10 cellular contexts compared by ENCODE assay signal in genomic region chr9:129752915-129753724, GRCh38. TPM values are rescaled to one million over a fixed set of nuclear protein-coding genes. Genes with fewer than 3 reads are reported as not detected.
DNase-seq lines count a peak whose midpoint lies in the region; ATAC-seq and TF ChIP-seq lines count a peak whose summit lies in the region.
"Had no signal": no experiment of that assay in that cellular context is flagged by ENCODE, and none has a peak within 500 bp of the region (broad histone marks: within the 10 kb centered on the region; RNA-seq: fewer than 3 reads in every experiment).

A gene with protein sequence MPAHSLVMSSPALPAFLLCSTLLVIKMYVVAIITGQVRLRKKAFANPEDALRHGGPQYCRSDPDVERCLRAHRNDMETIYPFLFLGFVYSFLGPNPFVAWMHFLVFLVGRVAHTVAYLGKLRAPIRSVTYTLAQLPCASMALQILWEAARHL (minus strand): TSS chr9:129753042. CDS start chr9:129753012, 30 bp downstream.

- peak within 1 kb of the TSS; percentile 33 for H3K27ac Mint-ChIP-seq in glutamatergic neuron (ENCODE audit: unreplicated experiment)

- H3K36me3 ChIP-seq in upper lobe of right lung = no peaks in the 10 kb centered on the region

- H3K4me1 ChIP-seq in upper lobe of right lung = peaks cover 20% of the 10 kb centered on the region

- no peaks in the 10 kb centered on the region for H3K9me3 ChIP-seq in upper lobe of right lung

- TF ChIP-seq CTCF in glutamatergic neuron (IDR thresholded peaks at IDR 0.05; ENCODE audit: partially characterized antibody, unreplicated experiment) = no peak
- no peak for TF ChIP-seq CTCF in upper lobe of right lung (IDR thresholded peaks at IDR 0.05)

- peaks cover 10% of the 10 kb centered on the region for H3K27me3 Mint-ChIP-seq in glutamatergic neuron (ENCODE audit: unreplicated experiment)

- H3K4me3 ChIP-seq in upper lobe of right lung = peak within 1 kb of the TSS; percentile 39

- no peak within 1 kb of the TSS for H3K4me3 Mint-ChIP-seq in glutamatergic neuron (ENCODE audit: unreplicated experiment)
- H3K4me3 Mint-ChIP-seq: central memory CD8-positive, alpha-beta T cell had no signal

- H3K36me3 Mint-ChIP-seq in glutamatergic neuron (ENCODE audit: unreplicated experiment) = no peaks in the 10 kb centered on the region
- H3K36me3 Mint-ChIP-seq: CD8-positive, alpha-beta memory T cell had no signal

- H3K27me3 ChIP-seq in upper lobe of right lung = no peaks in the 10 kb centered on the region

- H3K9me3 Mint-ChIP-seq in glutamatergic neuron (ENCODE audit: unreplicated experiment) = no peaks in the 10 kb centered on the region
- H3K9me3 Mint-ChIP-seq: CD8-positive, alpha-beta memory T cell; central memory CD8-positive, alpha-beta T cell had no signal

- peak; percentile 87 for ATAC-seq in upper lobe of right lung

- DNase-seq in NCI-H1436 (lab: John Stamatoyannopoulos, UW) (peak; percentile 39), NCI-H1436 treated with DMSO at 0.1 percent for 48 hours (lab: John Stamatoyannopoulos, UW) (no peak), glutamatergic neuron (peak; percentile 68), posterior cingulate gyrus (peak; percentile 17 to 97 (median 66)), upper lobe of right lung (peak; percentile 83), NK-92 (lab: John Stamatoyannopoulos, UW; ENCODE audit: unreplicated experiment) (no peak)
- peak; percentile 65 for DNase-seq in activated naive CD4-positive, alpha-beta T cell treated with anti-CD3 and anti-CD28 coated beads, Interleukin-2, amount 50 U/mL, for 16 hours

- H3K4me1 Mint-ChIP-seq in glutamatergic neuron (ENCODE audit: low read depth, unreplicated experiment) = peaks cover 12% of the 10 kb centered on the region

- intact Hi-C loops in posterior cingulate gyrus (cut with DNase I) = no loop called here
- intact Hi-C loops in upper lobe of right lung (cut with DNase I) = no loop called here

- H3K27ac ChIP-seq in upper lobe of right lung = peak within 1 kb of the TSS; percentile 17

TF ChIP-seq in PFSK-1, 5 proteins besides CTCF, POLR2A, EP300 and RAD21:
- peak; percentile 47; the same call in 1 of the 2 replicates for TF ChIP-seq POLR2AphosphoS5 (IDR thresholded peaks at IDR 0.05; ENCODE audit: low read depth, low read length)
- no peak for TF ChIP-seq SIN3A (IDR thresholded peaks at IDR 0.05; ENCODE audit: borderline replicate concordance, insufficient read depth, low read length)
- peak; percentile 28 for TF ChIP-seq FOXP2 (optimal IDR thresholded peaks at IDR 0.05; ENCODE audit: borderline replicate concordance, extremely low read depth, extremely low read length, insufficient read depth)
- peak; percentile 72; the same call in 1 of the 2 replicates for TF ChIP-seq TAF1 (IDR thresholded peaks at IDR 0.05; ENCODE audit: borderline replicate concordance, insufficient read depth, low read length)
- TF ChIP-seq, protein P1, sequence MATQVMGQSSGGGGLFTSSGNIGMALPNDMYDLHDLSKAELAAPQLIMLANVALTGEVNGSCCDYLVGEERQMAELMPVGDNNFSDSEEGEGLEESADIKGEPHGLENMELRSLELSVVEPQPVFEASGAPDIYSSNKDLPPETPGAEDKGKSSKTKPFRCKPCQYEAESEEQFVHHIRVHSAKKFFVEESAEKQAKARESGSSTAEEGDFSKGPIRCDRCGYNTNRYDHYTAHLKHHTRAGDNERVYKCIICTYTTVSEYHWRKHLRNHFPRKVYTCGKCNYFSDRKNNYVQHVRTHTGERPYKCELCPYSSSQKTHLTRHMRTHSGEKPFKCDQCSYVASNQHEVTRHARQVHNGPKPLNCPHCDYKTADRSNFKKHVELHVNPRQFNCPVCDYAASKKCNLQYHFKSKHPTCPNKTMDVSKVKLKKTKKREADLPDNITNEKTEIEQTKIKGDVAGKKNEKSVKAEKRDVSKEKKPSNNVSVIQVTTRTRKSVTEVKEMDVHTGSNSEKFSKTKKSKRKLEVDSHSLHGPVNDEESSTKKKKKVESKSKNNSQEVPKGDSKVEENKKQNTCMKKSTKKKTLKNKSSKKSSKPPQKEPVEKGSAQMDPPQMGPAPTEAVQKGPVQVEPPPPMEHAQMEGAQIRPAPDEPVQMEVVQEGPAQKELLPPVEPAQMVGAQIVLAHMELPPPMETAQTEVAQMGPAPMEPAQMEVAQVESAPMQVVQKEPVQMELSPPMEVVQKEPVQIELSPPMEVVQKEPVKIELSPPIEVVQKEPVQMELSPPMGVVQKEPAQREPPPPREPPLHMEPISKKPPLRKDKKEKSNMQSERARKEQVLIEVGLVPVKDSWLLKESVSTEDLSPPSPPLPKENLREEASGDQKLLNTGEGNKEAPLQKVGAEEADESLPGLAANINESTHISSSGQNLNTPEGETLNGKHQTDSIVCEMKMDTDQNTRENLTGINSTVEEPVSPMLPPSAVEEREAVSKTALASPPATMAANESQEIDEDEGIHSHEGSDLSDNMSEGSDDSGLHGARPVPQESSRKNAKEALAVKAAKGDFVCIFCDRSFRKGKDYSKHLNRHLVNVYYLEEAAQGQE (IDR thresholded peaks at IDR 0.05; ENCODE audit: insufficient read depth in 1 of 2, low read depth in 2 of 2, low read length in 2 of 2) = 0 out of 4 replicates have a peak, but pooled peaks of 1 of the 2 experiments have one; percentile 27

RNA-seq across cellular contexts. Expression of the gene that starts here (rescaled TPM):
- 18.0 TPM for polyA plus RNA-seq in PFSK-1 (2012; ENCODE audit: insufficient read length, low read depth)
- 1.0 TPM for total RNA-seq in glutamatergic neuron (ENCODE audit: unreplicated experiment)
- total RNA-seq in upper lobe of right lung = 2.1 TPM
- total RNA-seq: CD8-positive, alpha-beta memory T cell had no signal
- polyA plus RNA-seq: CD8-positive, alpha-beta memory T cell had no signal

Comparison
In these comparisons a context has a peak if more than half of its experiments do, and no peak if none do; other contexts are left out.
1. DNase-seq: peak in NCI-H1436 (single experiment), activated naive CD4-positive, alpha-beta T cell treated with anti-CD3 and anti-CD28 coated beads, Interleukin-2, amount 50 U/mL, for 16 hours (single experiment), glutamatergic neuron (single experiment), posterior cingulate gyrus (10 of 10) and upper lobe of right lung (single experiment); none in NCI-H1436 treated with DMSO at 0.1 percent for 48 hours (single experiment) and NK-92 (single experiment).